1 cellular context compared by ENCODE assay signal in genomic region chr13:99008577-99008976, GRCh38.
TF ChIP-seq lines count a peak whose summit lies in the region.

No MANE protein-coding gene starts in this region.

TF ChIP-seq in endothelial cell of umbilical vein, 7 proteins besides CTCF, POLR2A, EP300 and RAD21:
- TF ChIP-seq EZH2 (IDR thresholded peaks at IDR 0.05; ENCODE audit: borderline replicate concordance, low read depth, low read length, severe bottlenecking) = no peak
